In the genomic region with DNA sequence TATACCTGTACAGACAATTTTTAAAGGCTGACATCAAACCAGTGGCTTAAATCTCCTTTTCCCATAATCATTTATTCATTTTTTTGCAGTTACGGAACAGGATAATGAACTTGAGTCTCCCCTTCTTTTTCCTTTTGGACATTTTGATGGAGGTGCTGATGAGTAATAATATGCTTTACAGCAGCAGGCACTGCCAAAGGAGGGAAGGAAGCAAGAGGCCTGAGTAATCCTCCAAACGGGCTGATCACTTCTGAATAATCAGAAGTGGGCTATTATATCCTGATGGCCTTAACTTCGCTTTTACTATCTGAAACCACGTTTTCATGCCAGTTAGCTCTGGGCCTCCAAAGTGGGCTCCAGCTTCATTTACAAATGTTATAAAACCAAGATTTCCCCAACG, we compare ENCODE assay signal across 12 cellular contexts.
A peak's percentile ranks its signal among the peaks of the same experiment; 100 is the strongest.
DNase-seq lines count a peak whose midpoint lies in the region; ATAC-seq and TF ChIP-seq lines count a peak whose summit lies in the region.
"Had no signal": no experiment of that assay in that cellular context is flagged by ENCODE, and none has a peak within 500 bp of the region (broad histone marks: within the 10 kb centered on the region; RNA-seq: fewer than 3 reads in every experiment).

No MANE protein-coding gene starts in this region.

- H3K36me3 Mint-ChIP-seq in activated CD4-positive, alpha-beta T cell treated with anti-CD3 and anti-CD28 coated beads for 36 hours (ENCODE audit: low read depth) = peaks cover 56% of the 10 kb centered on the region
- H3K36me3 Mint-ChIP-seq in activated CD4-positive, alpha-beta T cell treated with anti-CD3 and anti-CD28 coated beads, Interleukin-2, amount 10 ng/mL, durations not matched to agents 7 days and 5 days (ENCODE audit: low read depth) = peaks cover 51% of the 10 kb centered on the region
- peaks cover 62% of the 10 kb centered on the region for H3K36me3 Mint-ChIP-seq in activated naive CD8-positive, alpha-beta T cell treated with anti-CD3 and anti-CD28 coated beads, Interleukin-2, amount 50 U/mL, for 24 hours (ENCODE audit: low read depth)

- H3K27ac ChIP-seq in subcutaneous abdominal adipose tissue (ENCODE audit: low read depth, low read length) = peak overlapping the region; percentile 74
- H3K27ac ChIP-seq: cardiac muscle cell had no signal

- H3K27me3 Mint-ChIP-seq in activated CD4-positive, alpha-beta T cell treated with anti-CD3 and anti-CD28 coated beads for 36 hours = no peaks in the 10 kb centered on the region
- H3K27me3 Mint-ChIP-seq in activated CD4-positive, alpha-beta T cell treated with anti-CD3 and anti-CD28 coated beads, Interleukin-2, amount 10 ng/mL, durations not matched to agents 7 days and 5 days = no peaks in the 10 kb centered on the region
- H3K27me3 Mint-ChIP-seq in activated naive CD8-positive, alpha-beta T cell treated with anti-CD3 and anti-CD28 coated beads, Interleukin-2, amount 50 U/mL, for 24 hours = no peaks in the 10 kb centered on the region

- peaks cover 7 to 12% (median 8%) of the 10 kb centered on the region in 5 donors for H3K36me3 ChIP-seq in subcutaneous abdominal adipose tissue (ENCODE audit: control insufficient read depth in 5 of 5, insufficient read depth in 5 of 5, low read length in 5 of 5)

- no peak overlapping the region for H3K9ac ChIP-seq in subcutaneous abdominal adipose tissue (ENCODE audit: low read length in 5 of 5)

- TF ChIP-seq CTCF in GM10266 (IDR thresholded peaks at IDR 0.05; ENCODE audit: control insufficient read depth, insufficient read depth, low read depth, missing control alignments) = no peak

- H3K9me3 Mint-ChIP-seq in activated CD4-positive, alpha-beta T cell treated with anti-CD3 and anti-CD28 coated beads for 36 hours (ENCODE audit: low read depth) = no peaks in the 10 kb centered on the region
- H3K9me3 Mint-ChIP-seq in activated CD4-positive, alpha-beta T cell treated with anti-CD3 and anti-CD28 coated beads, Interleukin-2, amount 10 ng/mL, durations not matched to agents 7 days and 5 days = no peaks in the 10 kb centered on the region
- no peaks in the 10 kb centered on the region for H3K9me3 Mint-ChIP-seq in activated naive CD8-positive, alpha-beta T cell treated with anti-CD3 and anti-CD28 coated beads, Interleukin-2, amount 50 U/mL, for 24 hours

- peaks cover 99% of the 10 kb centered on the region for H3K4me1 Mint-ChIP-seq in activated CD4-positive, alpha-beta T cell treated with anti-CD3 and anti-CD28 coated beads for 36 hours
- H3K4me1 Mint-ChIP-seq in activated CD4-positive, alpha-beta T cell treated with anti-CD3 and anti-CD28 coated beads, Interleukin-2, amount 10 ng/mL, durations not matched to agents 7 days and 5 days = peaks cover 96% of the 10 kb centered on the region
- peaks cover 100% of the 10 kb centered on the region for H3K4me1 Mint-ChIP-seq in activated naive CD8-positive, alpha-beta T cell treated with anti-CD3 and anti-CD28 coated beads, Interleukin-2, amount 50 U/mL, for 24 hours

- CTCF ChIA-PET in activated CD4-positive, alpha-beta T cell treated with anti-CD3 and anti-CD28 coated beads for 36 hours (lab: Charles Lee) = interaction anchor here (0.7 to 0.9 kb wide), 3 partner anchors 16 to 534 kb away, joined by 3 read pairs; no protein-coding TSS in a partner anchor
- CTCF ChIA-PET in activated CD4-positive, alpha-beta T cell treated with anti-CD3 and anti-CD28 coated beads, Interleukin-2, amount 10 ng/mL, durations not matched to agents 7 days and 5 days (lab: Charles Lee) = interaction anchor here (3.6 kb wide), 1 partner anchor 8 kb away, joined by 9 read pairs; no protein-coding TSS in a partner anchor

- DNase-seq in activated CD4-positive, alpha-beta T cell treated with anti-CD3 and anti-CD28 coated beads for 36 hours = no peak
- no peak for DNase-seq in activated CD4-positive, alpha-beta T cell treated with anti-CD3 and anti-CD28 coated beads, Interleukin-2, amount 10 ng/mL, durations not matched to agents 7 days and 5 days
- DNase-seq in activated naive CD8-positive, alpha-beta T cell treated with anti-CD3 and anti-CD28 coated beads, Interleukin-2, amount 50 U/mL, for 24 hours = no peak
- peak; percentile 25 for DNase-seq in glomerular visceral epithelial cell (ENCODE audit: extremely low spot score)
- DNase-seq in GM10266 (ENCODE audit: extremely low spot score) = no peak
- no peak for DNase-seq in hippocampal formation (lab: John Stamatoyannopoulos, UW)
- no peak for DNase-seq in HUDEP-2 (lab: John Stamatoyannopoulos, UW; ENCODE audit: unreplicated experiment in 76 of 76)
- DNase-seq: activated CD4-positive, CD25-positive, alpha-beta regulatory T cell treated with anti-CD3 and anti-CD28 coated beads, Interleukin-2, amount 50 U/mL, for 72 hours; stimulated activated naive CD4-positive, alpha-beta T cell treated with Interleukin-2 at 50 U/mL for 16 hours had no signal

- no peaks in the 10 kb centered on the region for H3K27me3 ChIP-seq in subcutaneous abdominal adipose tissue (ENCODE audit: control insufficient read depth in 5 of 5, insufficient read depth in 4 of 5, low read length in 5 of 5)
- H3K27me3 ChIP-seq: cardiac muscle cell had no signal

- ATAC-seq in activated CD4-positive, alpha-beta T cell treated with anti-CD3 and anti-CD28 coated beads for 36 hours = no peak
- no peak for ATAC-seq in activated naive CD8-positive, alpha-beta T cell treated with anti-CD3 and anti-CD28 coated beads, Interleukin-2, amount 50 U/mL, for 24 hours

- peak overlapping the region; percentile 66 for H3K4me3 Mint-ChIP-seq in activated CD4-positive, alpha-beta T cell treated with anti-CD3 and anti-CD28 coated beads for 36 hours
- H3K4me3 Mint-ChIP-seq in activated CD4-positive, alpha-beta T cell treated with anti-CD3 and anti-CD28 coated beads, Interleukin-2, amount 10 ng/mL, durations not matched to agents 7 days and 5 days = no peak overlapping the region
- peak overlapping the region; percentile 46 for H3K4me3 Mint-ChIP-seq in activated naive CD8-positive, alpha-beta T cell treated with anti-CD3 and anti-CD28 coated beads, Interleukin-2, amount 50 U/mL, for 24 hours

- H3K9me3 ChIP-seq in subcutaneous abdominal adipose tissue (ENCODE audit: control insufficient read depth in 5 of 5, low read length in 5 of 5) = no peaks in the 10 kb centered on the region

- H3K4me3 ChIP-seq in subcutaneous abdominal adipose tissue (ENCODE audit: low read depth in 1 of 5, low read length in 5 of 5) = peak overlapping the region in 1 of 5 donors; percentile 14
- H3K4me3 ChIP-seq: cardiac muscle cell, smooth muscle cell had no signal

- H3K27ac Mint-ChIP-seq in activated CD4-positive, alpha-beta T cell treated with anti-CD3 and anti-CD28 coated beads for 36 hours = peak overlapping the region; percentile 97
- H3K27ac Mint-ChIP-seq in activated CD4-positive, alpha-beta T cell treated with anti-CD3 and anti-CD28 coated beads, Interleukin-2, amount 10 ng/mL, durations not matched to agents 7 days and 5 days = no peak overlapping the region
- no peak overlapping the region for H3K27ac Mint-ChIP-seq in activated naive CD8-positive, alpha-beta T cell treated with anti-CD3 and anti-CD28 coated beads, Interleukin-2, amount 50 U/mL, for 24 hours

- POLR2A ChIA-PET in activated CD4-positive, alpha-beta T cell treated with anti-CD3 and anti-CD28 coated beads for 36 hours (lab: Charles Lee) = interaction anchor here (0.6 to 1.5 kb wide), 2 partner anchors 12 to 71 kb away, joined by 3 to 7 read pairs; no protein-coding TSS in a partner anchor
- POLR2A ChIA-PET in activated CD4-positive, alpha-beta T cell treated with anti-CD3 and anti-CD28 coated beads, Interleukin-2, amount 10 ng/mL, durations not matched to agents 7 days and 5 days (lab: Charles Lee) = no interaction called here

- peaks cover 4 to 79% (median 54%) of the 10 kb centered on the region in 5 donors for H3K4me1 ChIP-seq in subcutaneous abdominal adipose tissue (ENCODE audit: control insufficient read depth in 5 of 5, insufficient read depth in 5 of 5, low read length in 5 of 5)

- intact Hi-C loops in activated CD4-positive, alpha-beta T cell treated with anti-CD3 and anti-CD28 coated beads for 36 hours (cut with DNase I, micrococcal nuclease) = loop anchor here in 1 of 2 experiments (2.0 kb wide), 1 partner anchor 170 kb away; no protein-coding TSS in a partner anchor
